Comparison of ENCODE assay signal across 29 cellular contexts in genomic region chr18:47847635-47848034, GRCh38.
"Had no signal": no experiment of that assay in that cellular context is flagged by ENCODE, and none has a peak within 500 bp of the region (broad histone marks: within the 10 kb centered on the region; RNA-seq: fewer than 3 reads in every experiment).

No MANE protein-coding gene starts in this region.

- H3K9me3 ChIP-seq: body of pancreas, breast epithelium, MG63, Peyer's patch, SJSA1, SK-N-SH had no signal

- ATAC-seq: activated CD4-positive, CD25-positive, alpha-beta regulatory T cell treated with anti-CD3 and anti-CD28 coated beads, Interleukin-2, amount 50 U/mL, for 24 hours; activated CD8-positive, alpha-beta memory T cell treated with anti-CD3 and anti-CD28 coated beads, Interleukin-2, amount 10 ng/mL, durations not matched to agents 7 days and 5 days; activated T-cell treated with anti-CD3 and anti-CD28 coated beads, Interleukin-2, amount 50 U/mL, for 72 hours; body of pancreas; WTC11 had no signal

- H3K27me3 ChIP-seq: body of pancreas, breast epithelium, MG63, Peyer's patch, SJSA1 had no signal

- DNase-seq: activated CD4-positive, alpha-beta memory T cell treated with anti-CD3 and anti-CD28 coated beads, Interleukin-2, amount 10 ng/mL, durations not matched to agents 7 days and 5 days; activated CD4-positive, alpha-beta T cell treated with anti-CD3 and anti-CD28 coated beads for 48 hours; activated CD8-positive, alpha-beta memory T cell treated with anti-CD3 and anti-CD28 coated beads for 24 hours; activated CD8-positive, alpha-beta memory T cell treated with anti-CD3 and anti-CD28 coated beads, Interleukin-2, amount 10 ng/mL, durations not matched to agents 7 days and 5 days; activated effector memory CD4-positive, alpha-beta T cell treated with anti-CD3 and anti-CD28 coated beads, Interleukin-2, amount 50 U/mL, for 16 hours; activated naive CD4-positive, alpha-beta T cell; activated naive CD4-positive, alpha-beta T cell treated with anti-CD3 and anti-CD28 coated beads, Interleukin-2, amount 50 U/mL, for 16 hours; activated naive CD8-positive, alpha-beta T cell treated with anti-CD3 and anti-CD28 coated beads for 36 hours; activated T-cell treated with anti-CD3 and anti-CD28 coated beads, Interleukin-2, amount 50 U/mL, for 1 hour; activated T-cell treated with anti-CD3 and anti-CD28 coated beads, Interleukin-2, amount 50 U/mL, for 72 hours; body of pancreas; caudate nucleus; Kasumi-1; KG1; MG63; NCI-H1048; NCI-H1436 treated with DMSO at 0.1 percent for 48 hours; NCI-H1694 treated with DMSO at 0.1 percent for 48 hours; NCI-H2029; NCI-H345; NCI-H524 treated with DMSO at 0.1 percent for 48 hours; Peyer's patch; RPMI8226; SHP77 treated with DMSO at 0.1 percent for 48 hours; SK-N-SH had no signal

- H3K9ac ChIP-seq: SK-N-SH had no signal

- H3K4me1 ChIP-seq: body of pancreas, breast epithelium, Peyer's patch, SJSA1 had no signal

- H3K4me3 ChIP-seq: body of pancreas, breast epithelium, MG63, Peyer's patch, SJSA1 had no signal
